ENCODE assay signal across 8 cellular contexts in the genomic region with DNA sequence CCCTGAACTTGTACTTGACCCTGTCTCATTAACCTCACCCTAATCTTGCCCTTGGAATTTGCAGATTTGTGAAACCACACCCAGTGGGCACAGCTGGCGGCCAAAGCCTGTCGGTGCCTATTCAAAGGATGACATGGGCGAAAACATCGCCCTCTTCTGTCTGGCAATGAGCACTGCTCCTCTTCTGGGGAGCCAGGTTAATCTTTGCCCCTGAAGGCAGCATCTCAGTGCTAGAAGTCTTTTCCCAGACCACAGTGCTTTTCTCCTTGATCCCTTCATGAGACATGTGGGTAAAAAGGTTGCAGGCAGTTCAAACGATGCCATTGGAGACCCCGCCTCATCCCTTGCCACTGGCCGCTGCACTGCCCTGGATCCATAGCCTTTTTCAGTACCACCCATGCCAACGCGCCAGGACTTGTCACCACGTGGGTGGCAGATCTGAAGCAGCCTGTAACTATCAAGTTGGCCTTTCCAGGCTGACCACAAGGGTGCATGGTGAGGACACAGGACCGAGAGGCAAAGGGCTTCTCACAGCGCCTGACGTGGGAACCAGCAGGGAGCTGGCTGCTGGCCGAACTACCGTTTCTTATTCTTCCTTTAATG. TPM values are rescaled to one million over a fixed set of nuclear protein-coding genes. Genes with fewer than 3 reads are reported as not detected.
DNase-seq lines count a peak whose midpoint lies in the region; ATAC-seq, FAIRE-seq and TF ChIP-seq lines count a peak whose summit lies in the region.

No MANE protein-coding gene starts in this region.

- H3K9me3 ChIP-seq in A549, result no peaks in the 10 kb centered on the region

- peak overlapping the region; percentile 70 to 86 for H3K27ac ChIP-seq in A549

- H3K36me3 Mint-ChIP-seq in type B pancreatic cell, result no peaks in the 10 kb centered on the region

- H3K27me3 Mint-ChIP-seq in type B pancreatic cell, result peaks cover 11% of the 10 kb centered on the region

- H3K4me2 ChIP-seq in A549, result peak overlapping the region; percentile 87

- no peak for TF ChIP-seq POLR2A in A549 (IDR thresholded peaks at IDR 0.05; ENCODE audit: low read length)

- peaks cover 24% of the 10 kb centered on the region for H3K4me1 ChIP-seq in A549

- H3K4me3 Mint-ChIP-seq in type B pancreatic cell, result no peak overlapping the region

- TF ChIP-seq EP300 in A549 (IDR thresholded peaks at IDR 0.05), result no peak

- peak; percentile 54 for TF ChIP-seq RAD21 in A549 (conservative IDR thresholded peaks at IDR 0.05 in 1 of 2, IDR thresholded peaks at IDR 0.05 in 1 of 2)

- H3K27ac Mint-ChIP-seq in type B pancreatic cell, result no peak overlapping the region

- peak; percentile 78 for TF ChIP-seq CTCF in A549 (IDR thresholded peaks at IDR 0.05)
- TF ChIP-seq CTCF in GM12875 (IDR thresholded peaks at IDR 0.05; ENCODE audit: borderline replicate concordance, insufficient read depth, low read depth, low read length), result peak; percentile 82
- peak; percentile 89 for TF ChIP-seq CTCF in fibroblast of villous mesenchyme (IDR thresholded peaks at IDR 0.05; ENCODE audit: insufficient read depth, low read depth, low read length)
- TF ChIP-seq CTCF in type B pancreatic cell (conservative IDR thresholded peaks at IDR 0.05), result peak; percentile 82

- WGBS in A549 (ENCODE audit: missing lambda C conversion rate), result 3% methylated on average over 15 of the region's 15 CpGs

- H3K4me3 ChIP-seq in A549, result no peak overlapping the region
- no peak overlapping the region for H3K4me3 ChIP-seq in GM12875 (ENCODE audit: low read depth, low read length)
- no peak overlapping the region for H3K4me3 ChIP-seq in fibroblast of villous mesenchyme (ENCODE audit: low read depth, low read length)

- DNase-seq in A549 (ENCODE audit: low read depth in 1 of 2, low spot score in 1 of 2), result peak; percentile 76 to 92
- peak; percentile 40 for DNase-seq in HK-2 (ENCODE audit: unreplicated experiment)
- DNase-seq in RPMI7951 (ENCODE audit: low read depth), result peak; percentile 87
- peak; percentile 31 for DNase-seq in activated effector memory CD4-positive, alpha-beta T cell treated with Interleukin-2 at 50 U/mL for 16 hours
- peak; percentile 65 for DNase-seq in fibroblast of villous mesenchyme (ENCODE audit: low read depth)
- peak in 52 of 56 donors; percentile 7 to 84 (median 52) for DNase-seq in nucleus accumbens (lab: John Stamatoyannopoulos, UW)
- DNase-seq in type B pancreatic cell (ENCODE audit: extremely low spot score, unreplicated experiment), result no peak

- POLR2A ChIA-PET in A549 (lab: Yijun Ruan, JAX), result interaction anchor here (0.6 to 2.0 kb wide), 3 partner anchors 21 to 525 kb away, joined by 5 to 10 read pairs (median 8); a partner anchor contains a TSS

- CTCF ChIA-PET in A549 (lab: Yijun Ruan, JAX), result interaction anchor here (0.6 to 7.2 kb wide), 30 partner anchors 9 to 1118 kb away, joined by 3 to 53 read pairs (median 5); a partner anchor contains a TSS

- ATAC-seq in A549, result peak; percentile 98 to 99

- no peak for FAIRE-seq in A549 (lab: Jason Lieb, UNC)

- H3K4me1 Mint-ChIP-seq in type B pancreatic cell (ENCODE audit: unreplicated experiment), result peaks cover 12% of the 10 kb centered on the region

- H3K9me3 Mint-ChIP-seq in type B pancreatic cell, result no peaks in the 10 kb centered on the region

TF ChIP-seq in A549, 52 proteins besides CTCF, POLR2A, EP300 and RAD21:
- peak; percentile 50 for TF ChIP-seq SMC3 (IDR thresholded peaks at IDR 0.05)
- no peak for TF ChIP-seq EHMT2 (IDR thresholded peaks at IDR 0.05; ENCODE audit: low read depth)
- TF ChIP-seq FOSB (CRISPR knock-in tag; IDR thresholded peaks at IDR 0.05), result no peak
- TF ChIP-seq, protein P1, sequence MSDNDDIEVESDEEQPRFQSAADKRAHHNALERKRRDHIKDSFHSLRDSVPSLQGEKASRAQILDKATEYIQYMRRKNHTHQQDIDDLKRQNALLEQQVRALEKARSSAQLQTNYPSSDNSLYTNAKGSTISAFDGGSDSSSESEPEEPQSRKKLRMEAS (IDR thresholded peaks at IDR 0.05), result peak; percentile 90
- TF ChIP-seq, protein P2, sequence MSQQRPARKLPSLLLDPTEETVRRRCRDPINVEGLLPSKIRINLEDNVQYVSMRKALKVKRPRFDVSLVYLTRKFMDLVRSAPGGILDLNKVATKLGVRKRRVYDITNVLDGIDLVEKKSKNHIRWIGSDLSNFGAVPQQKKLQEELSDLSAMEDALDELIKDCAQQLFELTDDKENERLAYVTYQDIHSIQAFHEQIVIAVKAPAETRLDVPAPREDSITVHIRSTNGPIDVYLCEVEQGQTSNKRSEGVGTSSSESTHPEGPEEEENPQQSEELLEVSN (IDR thresholded peaks at IDR 0.05; ENCODE audit: borderline replicate concordance, low read depth), result peak; percentile 67; the same call in 1 of the 2 replicates
- TF ChIP-seq MYC (IDR thresholded peaks at IDR 0.05; ENCODE audit: borderline replicate concordance, low read length), result no peak
- TF ChIP-seq TP53 (CRISPR knock-in tag; IDR thresholded peaks at IDR 0.05), result no peak
- no peak for TF ChIP-seq ZNF302 (CRISPR knock-in tag; IDR thresholded peaks at IDR 0.05)
- TF ChIP-seq, protein P3, sequence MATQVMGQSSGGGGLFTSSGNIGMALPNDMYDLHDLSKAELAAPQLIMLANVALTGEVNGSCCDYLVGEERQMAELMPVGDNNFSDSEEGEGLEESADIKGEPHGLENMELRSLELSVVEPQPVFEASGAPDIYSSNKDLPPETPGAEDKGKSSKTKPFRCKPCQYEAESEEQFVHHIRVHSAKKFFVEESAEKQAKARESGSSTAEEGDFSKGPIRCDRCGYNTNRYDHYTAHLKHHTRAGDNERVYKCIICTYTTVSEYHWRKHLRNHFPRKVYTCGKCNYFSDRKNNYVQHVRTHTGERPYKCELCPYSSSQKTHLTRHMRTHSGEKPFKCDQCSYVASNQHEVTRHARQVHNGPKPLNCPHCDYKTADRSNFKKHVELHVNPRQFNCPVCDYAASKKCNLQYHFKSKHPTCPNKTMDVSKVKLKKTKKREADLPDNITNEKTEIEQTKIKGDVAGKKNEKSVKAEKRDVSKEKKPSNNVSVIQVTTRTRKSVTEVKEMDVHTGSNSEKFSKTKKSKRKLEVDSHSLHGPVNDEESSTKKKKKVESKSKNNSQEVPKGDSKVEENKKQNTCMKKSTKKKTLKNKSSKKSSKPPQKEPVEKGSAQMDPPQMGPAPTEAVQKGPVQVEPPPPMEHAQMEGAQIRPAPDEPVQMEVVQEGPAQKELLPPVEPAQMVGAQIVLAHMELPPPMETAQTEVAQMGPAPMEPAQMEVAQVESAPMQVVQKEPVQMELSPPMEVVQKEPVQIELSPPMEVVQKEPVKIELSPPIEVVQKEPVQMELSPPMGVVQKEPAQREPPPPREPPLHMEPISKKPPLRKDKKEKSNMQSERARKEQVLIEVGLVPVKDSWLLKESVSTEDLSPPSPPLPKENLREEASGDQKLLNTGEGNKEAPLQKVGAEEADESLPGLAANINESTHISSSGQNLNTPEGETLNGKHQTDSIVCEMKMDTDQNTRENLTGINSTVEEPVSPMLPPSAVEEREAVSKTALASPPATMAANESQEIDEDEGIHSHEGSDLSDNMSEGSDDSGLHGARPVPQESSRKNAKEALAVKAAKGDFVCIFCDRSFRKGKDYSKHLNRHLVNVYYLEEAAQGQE (IDR thresholded peaks at IDR 0.05), result no peak
- TF ChIP-seq JUNB (IDR thresholded peaks at IDR 0.05), result no peak
- no peak for TF ChIP-seq PHF8 (IDR thresholded peaks at IDR 0.05; ENCODE audit: borderline replicate concordance, low read depth)
- TF ChIP-seq, protein P4, sequence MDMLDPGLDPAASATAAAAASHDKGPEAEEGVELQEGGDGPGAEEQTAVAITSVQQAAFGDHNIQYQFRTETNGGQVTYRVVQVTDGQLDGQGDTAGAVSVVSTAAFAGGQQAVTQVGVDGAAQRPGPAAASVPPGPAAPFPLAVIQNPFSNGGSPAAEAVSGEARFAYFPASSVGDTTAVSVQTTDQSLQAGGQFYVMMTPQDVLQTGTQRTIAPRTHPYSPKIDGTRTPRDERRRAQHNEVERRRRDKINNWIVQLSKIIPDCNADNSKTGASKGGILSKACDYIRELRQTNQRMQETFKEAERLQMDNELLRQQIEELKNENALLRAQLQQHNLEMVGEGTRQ (IDR thresholded peaks at IDR 0.05), result peak; percentile 59
TF ChIP-seq in A549: peak in this region for 4.

RNA-seq across cellular contexts. Expression of a gene that starts 6.5 kb away (rescaled TPM):
- 0.19 TPM in 1 of 2 replicates, not detected in the other for polyA plus RNA-seq in A549 (2011; rRNA removed)
- 0.08 TPM in 1 of 2 replicates, not detected in the other for polyA plus RNA-seq in A549 (2012; cell fraction: cytosol; rRNA removed)
- not detected in 2 replicates for polyA plus RNA-seq in A549 (2012; cell fraction: nucleus; rRNA removed)
- not detected in 3 replicates for polyA plus RNA-seq in A549 (2017; fragmentation: RNase III; extraction: RNeasy Plus Mini Kit Qiagen cat#74134 plus additional on column Dnase treatment)
- 0.49 TPM in 1 of 2 replicates, not detected in the other for polyA minus RNA-seq in A549 (2011; rRNA and poly(A)+ RNA removed)
- total RNA-seq in RPMI7951 (2014; rRNA removed; shearing (Covaris generic)), result not detected in 2 replicates
- not detected in 2 replicates for total RNA-seq in fibroblast of villous mesenchyme
- total RNA-seq in type B pancreatic cell (ENCODE audit: low replicate concordance), result not detected in 2 replicates

RNA-seq across cellular contexts. Expression of a gene that starts 20.3 kb away (rescaled TPM):
- polyA plus RNA-seq in A549 (2011; rRNA removed) (10.1 and 13.8 TPM in 2 replicates), A549 (2017; fragmentation: RNase III; extraction: RNeasy Plus Mini Kit Qiagen cat#74134 plus additional on column Dnase treatment) (5.7 to 6.6 TPM (median 6.0 TPM) in 3 replicates)
- 7.2 and 8.2 TPM in 2 replicates for polyA plus RNA-seq in A549 (2012; cell fraction: cytosol; rRNA removed)
- polyA plus RNA-seq in A549 (2012; cell fraction: nucleus; rRNA removed), result 5.9 and 6.0 TPM in 2 replicates
- polyA minus RNA-seq in A549 (2011; rRNA and poly(A)+ RNA removed), result 18.0 and 23.1 TPM in 2 replicates
- 19.5 and 20.1 TPM in 2 replicates for total RNA-seq in RPMI7951 (2014; rRNA removed; shearing (Covaris generic))
- total RNA-seq in fibroblast of villous mesenchyme (7.1 and 9.9 TPM in 2 replicates), type B pancreatic cell (ENCODE audit: low replicate concordance) (15.7 and 25.4 TPM in 2 replicates)
